Comparison of ENCODE assay signal across 8 cellular contexts in genomic region chrX:71366674-71367256, GRCh38. TPM values are rescaled to one million over a fixed set of nuclear protein-coding genes. Genes with fewer than 3 reads are reported as not detected.
DNase-seq lines count a peak whose midpoint lies in the region; ATAC-seq and TF ChIP-seq lines count a peak whose summit lies in the region.

No MANE protein-coding gene starts in this region.

- H3K4me3 ChIP-seq in MM.1S (ENCODE audit: low read length) = peak overlapping the region; percentile 85
- H3K4me3 ChIP-seq in esophagus squamous epithelium = peak overlapping the region; percentile 48 to 78 (median 70)
- peak overlapping the region; percentile 79 for H3K4me3 ChIP-seq in naive thymus-derived CD4-positive, alpha-beta T cell (ENCODE audit: low read length)
- peak overlapping the region; percentile 65 for H3K4me3 ChIP-seq in urinary bladder (ENCODE audit: low read depth, low read length)

- TF ChIP-seq POLR2A in esophagus squamous epithelium (IDR thresholded peaks at IDR 0.05) = no peak

- H3K27ac ChIP-seq in MM.1S (ENCODE audit: low read length) (peak overlapping the region; percentile 89), esophagus squamous epithelium (peak overlapping the region; percentile 87 to 95 (median 90)), urinary bladder (ENCODE audit: low read depth) (peak overlapping the region; percentile 75)
- H3K27ac ChIP-seq in naive thymus-derived CD4-positive, alpha-beta T cell (ENCODE audit: low read depth, low read length) = peak overlapping the region; percentile 88

- peak; percentile 17 for DNase-seq in AG08396 (ENCODE audit: low spot score)
- peak; percentile 26 for DNase-seq in MM.1S
- DNase-seq in activated T-cell treated with anti-CD3 and anti-CD28 coated beads, Interleukin-2, amount 50 U/mL, for 24 hours = peak; percentile 60
- no peak for DNase-seq in esophagus squamous epithelium (lab: John Stamatoyannopoulos, UW)
- DNase-seq in naive thymus-derived CD4-positive, alpha-beta T cell = peak in 7 of 9 donors; percentile 2 to 26 (median 12)
- no peak for DNase-seq in NCI-H128 (lab: John Stamatoyannopoulos, UW; ENCODE audit: unreplicated experiment)

- 68% methylated on average over 18 of the region's 36 CpGs; no CpG with 5 or more reads in 1 of the 2 donors for WGBS in esophagus squamous epithelium, 2 donors
- under 1% methylated on average over 36 of the region's 36 CpGs for WGBS in urinary bladder

- CTCF ChIA-PET in naive thymus-derived CD4-positive, alpha-beta T cell (lab: Charles Lee) = interaction anchor here (1.0 to 1.2 kb wide), 2 partner anchors 83 to 165 kb away, joined by 3 read pairs; partner anchors contain the start of gene NONO

- H3K9ac ChIP-seq in MM.1S (ENCODE audit: low read length) = peak overlapping the region; percentile 90

- peak overlapping the region; percentile 98 for H3K27ac Mint-ChIP-seq in activated T-cell treated with anti-CD3 and anti-CD28 coated beads, Interleukin-2, amount 50 U/mL, for 24 hours
- H3K27ac Mint-ChIP-seq in naive thymus-derived CD4-positive, alpha-beta T cell = peak overlapping the region; percentile 97 to 100 (median 98)

- H3K36me3 ChIP-seq in MM.1S (replicated peaks; ENCODE audit: insufficient read depth, low read length) = no peaks in the 10 kb centered on the region
- H3K36me3 ChIP-seq in esophagus squamous epithelium = peaks cover 0 to 22% (median 0%) of the 10 kb centered on the region in 3 donors
- H3K36me3 ChIP-seq in naive thymus-derived CD4-positive, alpha-beta T cell (ENCODE audit: control insufficient read depth in 2 of 3, insufficient read depth in 3 of 3, low read length in 3 of 3) = peaks cover 0 to 9% (median 0%) of the 10 kb centered on the region in 3 experiments
- peaks cover 1% of the 10 kb centered on the region for H3K36me3 ChIP-seq in urinary bladder (ENCODE audit: insufficient read depth)

- H3K27me3 Mint-ChIP-seq in activated T-cell treated with anti-CD3 and anti-CD28 coated beads, Interleukin-2, amount 50 U/mL, for 24 hours = peaks cover 4% of the 10 kb centered on the region
- H3K27me3 Mint-ChIP-seq in naive thymus-derived CD4-positive, alpha-beta T cell = no peaks in the 10 kb centered on the region

- H3K4me3 Mint-ChIP-seq in activated T-cell treated with anti-CD3 and anti-CD28 coated beads, Interleukin-2, amount 50 U/mL, for 24 hours = peak overlapping the region; percentile 82
- H3K4me3 Mint-ChIP-seq in naive thymus-derived CD4-positive, alpha-beta T cell = peak overlapping the region; percentile 86 to 99 (median 96)

- peak overlapping the region; percentile 30; the same call in 1 of the 2 replicates for H2AFZ ChIP-seq in MM.1S (ENCODE audit: low read length)

- POLR2A ChIA-PET in naive thymus-derived CD4-positive, alpha-beta T cell (lab: Charles Lee) = interaction anchor here (0.6 to 5.6 kb wide), 16 partner anchors 11 to 872 kb away, joined by 3 to 67 read pairs (median 8); partner anchors contain the start of genes ERCC6L, IL2RG, NONO and OGT

- TF ChIP-seq CTCF in MM.1S (IDR thresholded peaks at IDR 0.05; ENCODE audit: low read length) (no peak), esophagus squamous epithelium (IDR thresholded peaks at IDR 0.05) (no peak)

- no peaks in the 10 kb centered on the region for H3K27me3 ChIP-seq in MM.1S (replicated peaks; ENCODE audit: insufficient read depth, low read length)
- H3K27me3 ChIP-seq in esophagus squamous epithelium = no peaks in the 10 kb centered on the region
- H3K27me3 ChIP-seq in naive thymus-derived CD4-positive, alpha-beta T cell (ENCODE audit: control insufficient read depth in 2 of 2, insufficient read depth in 2 of 2, low read length in 2 of 2) = no peaks in the 10 kb centered on the region

- peaks cover 41% of the 10 kb centered on the region for H3K79me2 ChIP-seq in MM.1S (ENCODE audit: low read length)

- H3F3A ChIP-seq in MM.1S (ENCODE audit: insufficient read depth, low read length) = no peaks in the 10 kb centered on the region

- ATAC-seq in GM19395 (IDR thresholded peaks at IDR 0.05; ENCODE audit: unreplicated experiment) = peak; percentile 5
- ATAC-seq in naive thymus-derived CD4-positive, alpha-beta T cell = no peak

- no peaks in the 10 kb centered on the region for H4K20me1 ChIP-seq in MM.1S (ENCODE audit: insufficient read depth, low read length)

- H3K9me3 ChIP-seq in MM.1S (replicated peaks; ENCODE audit: insufficient read depth, low read length) (no peaks in the 10 kb centered on the region), esophagus squamous epithelium (no peaks in the 10 kb centered on the region)
- no peaks in the 10 kb centered on the region for H3K9me3 ChIP-seq in naive thymus-derived CD4-positive, alpha-beta T cell (ENCODE audit: control insufficient read depth in 2 of 3, low read length in 3 of 3)

- peak overlapping the region; percentile 69 for H3K4me2 ChIP-seq in MM.1S (ENCODE audit: low read depth, low read length)

- H3K9me2 ChIP-seq in MM.1S (replicated peaks; ENCODE audit: insufficient read depth, low read length) = no peaks in the 10 kb centered on the region

- peaks cover 24% of the 10 kb centered on the region for H3K4me1 Mint-ChIP-seq in activated T-cell treated with anti-CD3 and anti-CD28 coated beads, Interleukin-2, amount 50 U/mL, for 24 hours (ENCODE audit: low read depth)
- H3K4me1 Mint-ChIP-seq in naive thymus-derived CD4-positive, alpha-beta T cell = peaks cover 15 to 41% (median 31%) of the 10 kb centered on the region in 7 donors

- intact Hi-C loops in esophagus squamous epithelium (cut with DNase I) = no loop called here
- intact Hi-C loops in naive thymus-derived CD4-positive, alpha-beta T cell (cut with micrococcal nuclease) = loop anchor here (1.0 to 10.0 kb wide), 13 partner anchors 83 to 1232 kb away; partner anchors contain the start of genes NONO (in 2 of the 2), SNX12 (in 2 of the 2), ZMYM3 (in 2 of the 2) and IGBP1 (in 1 of the 2)

- H3K9me3 Mint-ChIP-seq in activated T-cell treated with anti-CD3 and anti-CD28 coated beads, Interleukin-2, amount 50 U/mL, for 24 hours = no peaks in the 10 kb centered on the region
- no peaks in the 10 kb centered on the region for H3K9me3 Mint-ChIP-seq in naive thymus-derived CD4-positive, alpha-beta T cell

- peaks cover 45% of the 10 kb centered on the region for H3K36me3 Mint-ChIP-seq in activated T-cell treated with anti-CD3 and anti-CD28 coated beads, Interleukin-2, amount 50 U/mL, for 24 hours (ENCODE audit: low read depth)
- H3K36me3 Mint-ChIP-seq in naive thymus-derived CD4-positive, alpha-beta T cell = peaks cover 0 to 10% (median 4%) of the 10 kb centered on the region in 5 donors

- H3K4me1 ChIP-seq in MM.1S (ENCODE audit: low read length) (no peaks in the 10 kb centered on the region), esophagus squamous epithelium (peaks cover 5 to 21% (median 10%) of the 10 kb centered on the region in 3 donors), urinary bladder (ENCODE audit: insufficient read depth) (no peaks in the 10 kb centered on the region)
- H3K4me1 ChIP-seq in naive thymus-derived CD4-positive, alpha-beta T cell (ENCODE audit: control insufficient read depth in 2 of 2, insufficient read depth in 2 of 2, low read length in 2 of 2) = peaks cover 5 to 14% of the 10 kb centered on the region in 2 donors

RNA-seq across cellular contexts. Expression of gene TAF1, which starts 0.6 kb away (rescaled TPM):
- total RNA-seq in esophagus squamous epithelium = 10 to 100 TPM; 18.6 to 54.2 (median 22.6) TPM
- 10 to 100 TPM; 55.4 to 86.7 (median 76.1) TPM for total RNA-seq in naive thymus-derived CD4-positive, alpha-beta T cell
- polyA plus RNA-seq in naive thymus-derived CD4-positive, alpha-beta T cell = 10 to 100 TPM in 1 of 2 donors, 1 to 10 TPM in 1; 7.1 to 11.3 TPM
- total RNA-seq in urinary bladder = 54.1 TPM
- polyA plus RNA-seq in urinary bladder = 21.4 TPM

Comparison
In these comparisons a context has a peak if more than half of its experiments do, and no peak if none do; other contexts are left out.
1. DNase-seq: peak in AG08396 (single experiment), MM.1S (single experiment), activated T-cell treated with anti-CD3 and anti-CD28 coated beads, Interleukin-2, amount 50 U/mL, for 24 hours (single experiment) and naive thymus-derived CD4-positive, alpha-beta T cell (7 of 9); none in esophagus squamous epithelium (single experiment) and NCI-H128 (single experiment).
2. Peak in every context shown above with its lines, with median percentiles within 50 percentile points of each other: H3K27ac ChIP-seq and H3K4me3 ChIP-seq.